Comparison of ENCODE assay signal across 9 cellular contexts in genomic region chrX:100512471-100512870, GRCh38.
DNase-seq lines count a peak whose midpoint lies in the region; ATAC-seq and TF ChIP-seq lines count a peak whose summit lies in the region.
"Had no signal": no experiment of that assay in that cellular context is flagged by ENCODE, and none has a peak within 500 bp of the region (broad histone marks: within the 10 kb centered on the region; RNA-seq: fewer than 3 reads in every experiment).

No MANE protein-coding gene starts in this region.

- peak; percentile 50 for TF ChIP-seq CTCF in LNCAP (IDR thresholded peaks at IDR 0.05)

- ATAC-seq in HG03469 (IDR thresholded peaks at IDR 0.05; ENCODE audit: unreplicated experiment) (no peak), HG03175 (IDR thresholded peaks at IDR 0.05; ENCODE audit: unreplicated experiment) (no peak), HG03196 (IDR thresholded peaks at IDR 0.05; ENCODE audit: unreplicated experiment) (no peak)

- DNase-seq in NCI-H2107 treated with DMSO at 0.1 percent for 48 hours (lab: John Stamatoyannopoulos, UW; ENCODE audit: unreplicated experiment), result peak; percentile 10
- no peak for DNase-seq in NCI-H2107 (lab: John Stamatoyannopoulos, UW)
- peak; percentile 1 for DNase-seq in central memory CD4-positive, alpha-beta T cell
- peak; percentile 34 for DNase-seq in myocyte (ENCODE audit: low read depth)
- DNase-seq: activated B cell treated with CpG ODN at 0.5 μM for 24 hours had no signal
